ENCODE assay signal across 28 cellular contexts in genomic region chr14:24264298-24264697, GRCh38. TPM values are rescaled to one million over a fixed set of nuclear protein-coding genes. Genes with fewer than 3 reads are reported as not detected.
DNase-seq lines count a peak whose midpoint lies in the region; ATAC-seq and TF ChIP-seq lines count a peak whose summit lies in the region.
"Had no signal": no experiment of that assay in that cellular context is flagged by ENCODE, and none has a peak within 500 bp of the region (broad histone marks: within the 10 kb centered on the region; RNA-seq: fewer than 3 reads in every experiment).

No MANE protein-coding gene starts in this region.

- H3K79me2 ChIP-seq in mammary epithelial cell (ENCODE audit: insufficient read depth, low read length) = peaks cover under 1% of the 10 kb centered on the region

- H3K4me1 Mint-ChIP-seq in activated CD4-positive, alpha-beta memory T cell treated with anti-CD3 and anti-CD28 coated beads, Interleukin-2, amount 10 ng/mL, durations not matched to agents 7 days and 5 days = no peaks in the 10 kb centered on the region
- H3K4me1 Mint-ChIP-seq in activated CD4-positive, alpha-beta memory T cell treated with anti-CD3 and anti-CD28 coated beads for 36 hours (ENCODE audit: low read depth) = no peaks in the 10 kb centered on the region
- peaks cover 2% of the 10 kb centered on the region for H3K4me1 Mint-ChIP-seq in stimulated activated naive CD8-positive, alpha-beta T cell treated with anti-CD3 and anti-CD28 coated beads, Interleukin-15, amount 100 ng/mL, for 72 hours
- H3K4me1 Mint-ChIP-seq: endodermal cell had no signal

- no peak overlapping the region for H3K9ac ChIP-seq in mammary epithelial cell (ENCODE audit: insufficient read depth, low read length)

- H3K4me2 ChIP-seq in mammary epithelial cell (ENCODE audit: insufficient read depth, low read depth, low read length) = no peak overlapping the region

- H3K4me1 ChIP-seq in mammary epithelial cell (ENCODE audit: insufficient read depth, low read length) = peaks cover 27% of the 10 kb centered on the region
- no peaks in the 10 kb centered on the region for H3K4me1 ChIP-seq in left lung
- H3K4me1 ChIP-seq in thymus (ENCODE audit: control insufficient read depth, insufficient read depth, low read length) = no peaks in the 10 kb centered on the region

- CTCF ChIA-PET in activated CD4-positive, alpha-beta memory T cell treated with anti-CD3 and anti-CD28 coated beads, Interleukin-2, amount 10 ng/mL, durations not matched to agents 7 days and 5 days (lab: Charles Lee) = no interaction called here
- CTCF ChIA-PET in activated CD4-positive, alpha-beta memory T cell treated with anti-CD3 and anti-CD28 coated beads for 36 hours (lab: Charles Lee) = interaction anchor here (1.1 to 2.0 kb wide), 2 partner anchors 15 to 69 kb away, joined by 5 to 6 read pairs; no protein-coding TSS in a partner anchor
- CTCF ChIA-PET in mammary epithelial cell (lab: Charles Lee; ENCODE audit: low non-redundant PET) = no interaction called here

- H3K27me3 ChIP-seq in mammary epithelial cell (ENCODE audit: insufficient read depth, low read length) = no peaks in the 10 kb centered on the region
- H3K27me3 ChIP-seq in left lung = no peaks in the 10 kb centered on the region
- H3K27me3 ChIP-seq in thymus (ENCODE audit: control insufficient read depth, insufficient read depth) = no peaks in the 10 kb centered on the region
- H3K27me3 ChIP-seq: cardiac muscle cell, tibial nerve had no signal

- H3K27ac ChIP-seq in mammary epithelial cell (ENCODE audit: insufficient read depth, low read depth, low read length) = peak overlapping the region; percentile 17
- H3K27ac ChIP-seq in left lung = no peak overlapping the region
- peak overlapping the region; percentile 81 for H3K27ac ChIP-seq in thymus (ENCODE audit: low read depth)
- H3K27ac ChIP-seq: cardiac muscle cell, coronary artery, HL-60 had no signal

- no peaks in the 10 kb centered on the region for H3K9me3 Mint-ChIP-seq in activated CD4-positive, alpha-beta memory T cell treated with anti-CD3 and anti-CD28 coated beads, Interleukin-2, amount 10 ng/mL, durations not matched to agents 7 days and 5 days
- no peaks in the 10 kb centered on the region for H3K9me3 Mint-ChIP-seq in activated CD4-positive, alpha-beta memory T cell treated with anti-CD3 and anti-CD28 coated beads for 36 hours
- no peaks in the 10 kb centered on the region for H3K9me3 Mint-ChIP-seq in stimulated activated naive CD8-positive, alpha-beta T cell treated with anti-CD3 and anti-CD28 coated beads, Interleukin-15, amount 100 ng/mL, for 72 hours
- H3K9me3 Mint-ChIP-seq: activated naive CD4-positive, alpha-beta T cell treated with anti-CD3 and anti-CD28 coated beads for 36 hours; endodermal cell; natural killer cell treated with Interleukin-12 subunit alpha and Interleukin-12 subunit beta and Interleukin-15 and Interleukin-18, amount 100 ng/mL, for 72 hours; stimulated activated naive CD8-positive, alpha-beta T cell treated with anti-CD3 and anti-CD28 coated beads, Interleukin-15, Interleukin-2, amounts not matched to agents 100 ng/mL and 50 ng/mL, for 24 hours had no signal

- no peak overlapping the region for H3K4me3 ChIP-seq in mammary epithelial cell (replicated peaks in 1 of 3; ENCODE audit: insufficient read depth in 1 of 3, low read depth in 2 of 3, low read length in 3 of 3)
- H3K4me3 ChIP-seq in left lung = no peak overlapping the region
- no peak overlapping the region for H3K4me3 ChIP-seq in thymus (ENCODE audit: low read length)
- H3K4me3 ChIP-seq: cardiac muscle cell, coronary artery, tibial nerve had no signal

- H4K20me1 ChIP-seq in mammary epithelial cell (ENCODE audit: insufficient read depth, low read length) = no peaks in the 10 kb centered on the region

- H3K27ac Mint-ChIP-seq in activated CD4-positive, alpha-beta memory T cell treated with anti-CD3 and anti-CD28 coated beads, Interleukin-2, amount 10 ng/mL, durations not matched to agents 7 days and 5 days = peak overlapping the region; percentile 31
- no peak overlapping the region for H3K27ac Mint-ChIP-seq in activated CD4-positive, alpha-beta memory T cell treated with anti-CD3 and anti-CD28 coated beads for 36 hours
- no peak overlapping the region for H3K27ac Mint-ChIP-seq in stimulated activated naive CD8-positive, alpha-beta T cell treated with anti-CD3 and anti-CD28 coated beads, Interleukin-15, amount 100 ng/mL, for 72 hours
- H3K27ac Mint-ChIP-seq: activated naive CD4-positive, alpha-beta T cell treated with anti-CD3 and anti-CD28 coated beads for 36 hours; natural killer cell treated with Interleukin-12 subunit alpha and Interleukin-12 subunit beta and Interleukin-15 and Interleukin-18, amount 100 ng/mL, for 72 hours; stimulated activated naive CD8-positive, alpha-beta T cell treated with anti-CD3 and anti-CD28 coated beads, Interleukin-15, Interleukin-2, amounts not matched to agents 100 ng/mL and 50 ng/mL, for 24 hours had no signal

- POLR2A ChIA-PET in activated CD4-positive, alpha-beta memory T cell treated with anti-CD3 and anti-CD28 coated beads, Interleukin-2, amount 10 ng/mL, durations not matched to agents 7 days and 5 days (lab: Charles Lee) = interaction anchor here (0.6 to 1.5 kb wide), 3 partner anchors 16 to 166 kb away, joined by 3 to 5 read pairs (median 3); partner anchors contain the start of genes CBLN3 and KHNYN
- POLR2A ChIA-PET in activated CD4-positive, alpha-beta memory T cell treated with anti-CD3 and anti-CD28 coated beads for 36 hours (lab: Charles Lee) = interaction anchor here (0.9 to 1.0 kb wide), 2 partner anchors 16 to 22 kb away, joined by 3 read pairs; partner anchors contain the start of gene TINF2

- no peak overlapping the region for H2AFZ ChIP-seq in mammary epithelial cell (ENCODE audit: low read depth, low read length)

- intact Hi-C loops in activated CD4-positive, alpha-beta memory T cell treated with anti-CD3 and anti-CD28 coated beads for 36 hours (cut with micrococcal nuclease) = no loop called here
- intact Hi-C loops in mammary epithelial cell (cut with micrococcal nuclease) = loop anchor here (5.0 kb wide), 1 partner anchor 33 kb away; the partner anchor contains the start of genes DHRS1 and NOP9
- intact Hi-C loops in left lung (cut with DNase I) = no loop called here

- no peaks in the 10 kb centered on the region for H3K27me3 Mint-ChIP-seq in activated CD4-positive, alpha-beta memory T cell treated with anti-CD3 and anti-CD28 coated beads, Interleukin-2, amount 10 ng/mL, durations not matched to agents 7 days and 5 days
- no peaks in the 10 kb centered on the region for H3K27me3 Mint-ChIP-seq in activated CD4-positive, alpha-beta memory T cell treated with anti-CD3 and anti-CD28 coated beads for 36 hours
- no peaks in the 10 kb centered on the region for H3K27me3 Mint-ChIP-seq in stimulated activated naive CD8-positive, alpha-beta T cell treated with anti-CD3 and anti-CD28 coated beads, Interleukin-15, amount 100 ng/mL, for 72 hours
- H3K27me3 Mint-ChIP-seq: natural killer cell treated with Interleukin-12 subunit alpha and Interleukin-12 subunit beta and Interleukin-15 and Interleukin-18, amount 100 ng/mL, for 72 hours; stimulated activated naive CD8-positive, alpha-beta T cell treated with anti-CD3 and anti-CD28 coated beads, Interleukin-15, Interleukin-2, amounts not matched to agents 100 ng/mL and 50 ng/mL, for 24 hours had no signal

- no peak overlapping the region for H3K4me3 Mint-ChIP-seq in activated CD4-positive, alpha-beta memory T cell treated with anti-CD3 and anti-CD28 coated beads, Interleukin-2, amount 10 ng/mL, durations not matched to agents 7 days and 5 days
- no peak overlapping the region for H3K4me3 Mint-ChIP-seq in activated CD4-positive, alpha-beta memory T cell treated with anti-CD3 and anti-CD28 coated beads for 36 hours
- H3K4me3 Mint-ChIP-seq in stimulated activated naive CD8-positive, alpha-beta T cell treated with anti-CD3 and anti-CD28 coated beads, Interleukin-15, amount 100 ng/mL, for 72 hours = no peak overlapping the region
- H3K4me3 Mint-ChIP-seq: activated naive CD4-positive, alpha-beta T cell treated with anti-CD3 and anti-CD28 coated beads for 36 hours; endodermal cell; natural killer cell treated with Interleukin-12 subunit alpha and Interleukin-12 subunit beta and Interleukin-15 and Interleukin-18, amount 100 ng/mL, for 72 hours; stimulated activated naive CD8-positive, alpha-beta T cell treated with anti-CD3 and anti-CD28 coated beads, Interleukin-15, Interleukin-2, amounts not matched to agents 100 ng/mL and 50 ng/mL, for 24 hours had no signal

- no TSS peak for BruUV-seq in mammary epithelial cell (replicated peaks; lab: Mats Ljungman, UMichigan)

- peak; percentile 4 for ATAC-seq in left lung
- no peak for ATAC-seq in stimulated activated naive CD8-positive, alpha-beta T cell treated with anti-CD3 and anti-CD28 coated beads, Interleukin-15, amount 100 ng/mL, for 72 hours
- ATAC-seq: left lobe of liver; natural killer cell treated with Interleukin-12 subunit alpha and Interleukin-12 subunit beta and Interleukin-15 and Interleukin-18, amount 100 ng/mL, for 72 hours; sciatic nerve had no signal

- no peak for DNase-seq in activated CD4-positive, alpha-beta memory T cell treated with anti-CD3 and anti-CD28 coated beads, Interleukin-2, amount 10 ng/mL, durations not matched to agents 7 days and 5 days
- no peak for DNase-seq in activated CD4-positive, alpha-beta memory T cell treated with anti-CD3 and anti-CD28 coated beads for 36 hours
- DNase-seq in mammary epithelial cell (peak; percentile 53), left lung (no peak), COLO829 (ENCODE audit: low spot score) (no peak)
- DNase-seq in stimulated activated naive CD8-positive, alpha-beta T cell treated with anti-CD3 and anti-CD28 coated beads, Interleukin-15, amount 100 ng/mL, for 72 hours = no peak
- no peak for DNase-seq in activated naive CD4-positive, alpha-beta T cell (lab: John Stamatoyannopoulos, UW)
- DNase-seq: 8988T; activated CD4-positive, alpha-beta T cell treated with anti-CD3 and anti-CD28 coated beads for 1 hour; activated naive CD4-positive, alpha-beta T cell treated with anti-CD3 and anti-CD28 coated beads for 36 hours; activated T-cell treated with anti-CD3 and anti-CD28 coated beads, Interleukin-2, amount 50 U/mL, for 48 hours; AML-193; amniotic stem cell; endodermal cell; H7; NCI-H187; NCI-H2171 treated with DMSO at 0.1 percent for 48 hours; NCI-H69; stimulated activated CD4-positive, alpha-beta T cell treated with anti-CD3 and anti-CD28 coated beads, Interleukin-15, amount 100 ng/mL, for 24 hours had no signal

- peaks cover 16% of the 10 kb centered on the region for H3K36me3 Mint-ChIP-seq in activated CD4-positive, alpha-beta memory T cell treated with anti-CD3 and anti-CD28 coated beads, Interleukin-2, amount 10 ng/mL, durations not matched to agents 7 days and 5 days (ENCODE audit: low read depth)
- H3K36me3 Mint-ChIP-seq in activated CD4-positive, alpha-beta memory T cell treated with anti-CD3 and anti-CD28 coated beads for 36 hours = peaks cover 10% of the 10 kb centered on the region
- H3K36me3 Mint-ChIP-seq: natural killer cell treated with Interleukin-12 subunit alpha and Interleukin-12 subunit beta and Interleukin-15 and Interleukin-18, amount 100 ng/mL, for 72 hours had no signal

- TF ChIP-seq CTCF in mammary epithelial cell (conservative IDR thresholded peaks at IDR 0.05 in 1 of 2, IDR thresholded peaks at IDR 0.05 in 1 of 2; ENCODE audit: extremely low read depth in 1 of 2, insufficient read depth in 1 of 2, low read depth in 1 of 2, low read length in 2 of 2) = no peak
- no peak for TF ChIP-seq CTCF in left lung (IDR thresholded peaks at IDR 0.05)

- 23% methylated on average over 2 of the region's 6 CpGs for WGBS in mammary epithelial cell (ENCODE audit: low coverage, missing lambda C conversion rate)
- 93% methylated on average over 6 of the region's 6 CpGs for WGBS in thymus

- in situ Hi-C loops in mammary epithelial cell (cut with MboI; ENCODE audit: low sequenced_read_pairs in 2 of 2) = no loop called here

- H3K36me3 ChIP-seq in mammary epithelial cell (ENCODE audit: insufficient read depth, low read length) (peaks cover 8% of the 10 kb centered on the region), left lung (peaks cover 0 to 45% of the 10 kb centered on the region in 2 donors), thymus (ENCODE audit: control insufficient read depth, insufficient read depth) (peaks cover 18% of the 10 kb centered on the region)
- H3K36me3 ChIP-seq: cardiac muscle cell had no signal

- dilution Hi-C loops in mammary epithelial cell (cut with HindIII; ENCODE audit: low sequenced_read_pairs) = loop anchor here (5.0 kb wide), 1 partner anchor 33 kb away; the partner anchor contains the start of genes DHRS1 and NOP9

- no peaks in the 10 kb centered on the region for H3K9me3 ChIP-seq in mammary epithelial cell (replicated peaks; ENCODE audit: insufficient read depth, low read length)
- H3K9me3 ChIP-seq in left lung = no peaks in the 10 kb centered on the region
- no peaks in the 10 kb centered on the region for H3K9me3 ChIP-seq in thymus (ENCODE audit: control insufficient read depth)
- H3K9me3 ChIP-seq: tibial nerve had no signal

RNA-seq across cellular contexts. Expression of gene TGM1, which starts 1.3 kb away (rescaled TPM):
- total RNA-seq in activated CD4-positive, alpha-beta memory T cell treated with anti-CD3 and anti-CD28 coated beads, Interleukin-2, amount 10 ng/mL, durations not matched to agents 7 days and 5 days = 1 to 10 TPM; 4.0 to 4.4 TPM
- total RNA-seq in activated CD4-positive, alpha-beta memory T cell treated with anti-CD3 and anti-CD28 coated beads for 36 hours = 1 to 10 TPM; 3.7 to 4.5 TPM
- total RNA-seq in mammary epithelial cell = 10 to 100 TPM in 1 of 2 donors, 1 to 10 TPM in 1; 7.5 to 21.9 TPM
- 8.7 TPM for polyA plus RNA-seq in mammary epithelial cell
- polyA minus RNA-seq in mammary epithelial cell = 9.0 TPM
- total RNA-seq in left lung = 1 to 10 TPM; 7.6 to 9.6 TPM
- polyA plus RNA-seq in thymus = 41.0 TPM
- polyA plus RNA-seq: cardiac muscle cell had no signal

RNA-seq across cellular contexts. Expression of gene RABGGTA, which starts 7.1 kb away (rescaled TPM):
- total RNA-seq in activated CD4-positive, alpha-beta memory T cell treated with anti-CD3 and anti-CD28 coated beads, Interleukin-2, amount 10 ng/mL, durations not matched to agents 7 days and 5 days = 10 to 100 TPM; 40.2 to 41.0 TPM
- 10 to 100 TPM; 39.5 to 40.6 TPM for total RNA-seq in activated CD4-positive, alpha-beta memory T cell treated with anti-CD3 and anti-CD28 coated beads for 36 hours
- total RNA-seq in mammary epithelial cell (10 to 100 TPM; 51.3 to 74.5 TPM), left lung (10 to 100 TPM; 49.3 to 53.3 TPM)
- polyA plus RNA-seq in mammary epithelial cell (80.7 TPM), thymus (40.4 TPM)
- 141 TPM for polyA minus RNA-seq in mammary epithelial cell

RNA-seq across cellular contexts. Expression of gene TINF2, which starts 21.9 kb away (rescaled TPM):
- 100 to 1,000 TPM; 133 to 139 TPM for total RNA-seq in activated CD4-positive, alpha-beta memory T cell treated with anti-CD3 and anti-CD28 coated beads, Interleukin-2, amount 10 ng/mL, durations not matched to agents 7 days and 5 days
- 100 to 1,000 TPM in 1 of 2 experiments, 10 to 100 TPM in 1; 94.9 to 101 TPM for total RNA-seq in activated CD4-positive, alpha-beta memory T cell treated with anti-CD3 and anti-CD28 coated beads for 36 hours
- 100 to 1,000 TPM in 1 of 2 donors, 10 to 100 TPM in 1; 48.5 to 111 TPM for total RNA-seq in mammary epithelial cell
- polyA plus RNA-seq in mammary epithelial cell = 39.4 TPM
- polyA minus RNA-seq in mammary epithelial cell = 85.4 TPM
- total RNA-seq in left lung = 100 to 1,000 TPM; 105 to 110 TPM
- 81.6 TPM for polyA plus RNA-seq in thymus

RNA-seq across cellular contexts. Expression of gene GMPR2, which starts 31.6 kb away (rescaled TPM):
- 10 to 100 TPM; 78.1 to 90.3 TPM for total RNA-seq in activated CD4-positive, alpha-beta memory T cell treated with anti-CD3 and anti-CD28 coated beads, Interleukin-2, amount 10 ng/mL, durations not matched to agents 7 days and 5 days
- total RNA-seq in activated CD4-positive, alpha-beta memory T cell treated with anti-CD3 and anti-CD28 coated beads for 36 hours = 10 to 100 TPM; 56.9 to 64.6 TPM
- total RNA-seq in mammary epithelial cell = 10 to 100 TPM; 55.7 to 81.9 TPM
- 76.9 TPM for polyA plus RNA-seq in mammary epithelial cell
- polyA minus RNA-seq in mammary epithelial cell = 52.9 TPM
- 10 to 100 TPM; 63.6 to 69.6 TPM for total RNA-seq in left lung
- 53.6 TPM for polyA plus RNA-seq in thymus

RNA-seq across cellular contexts. Expression of gene NEDD8, which starts 32.1 kb away (rescaled TPM):
- total RNA-seq in activated CD4-positive, alpha-beta memory T cell treated with anti-CD3 and anti-CD28 coated beads, Interleukin-2, amount 10 ng/mL, durations not matched to agents 7 days and 5 days = 100 to 1,000 TPM; 190 to 197 TPM
- 100 to 1,000 TPM; 202 to 213 TPM for total RNA-seq in activated CD4-positive, alpha-beta memory T cell treated with anti-CD3 and anti-CD28 coated beads for 36 hours
- total RNA-seq in mammary epithelial cell = 100 to 1,000 TPM in 1 of 2 donors, 10 to 100 TPM in 1; 66.2 to 274 TPM
- polyA plus RNA-seq in mammary epithelial cell = 284 TPM
- polyA minus RNA-seq in mammary epithelial cell = 181 TPM
- 100 to 1,000 TPM; 162 to 163 TPM for total RNA-seq in left lung
- 214 TPM for polyA plus RNA-seq in thymus

Comparison
In these comparisons a context has a peak if more than half of its experiments do, and no peak if none do; other contexts are left out.
1. H3K27ac ChIP-seq: peak in mammary epithelial cell (single experiment) and thymus (single experiment); none in left lung (0 of 2).